Comparison of ENCODE assay signal across 2 cellular contexts in the genomic region with DNA sequence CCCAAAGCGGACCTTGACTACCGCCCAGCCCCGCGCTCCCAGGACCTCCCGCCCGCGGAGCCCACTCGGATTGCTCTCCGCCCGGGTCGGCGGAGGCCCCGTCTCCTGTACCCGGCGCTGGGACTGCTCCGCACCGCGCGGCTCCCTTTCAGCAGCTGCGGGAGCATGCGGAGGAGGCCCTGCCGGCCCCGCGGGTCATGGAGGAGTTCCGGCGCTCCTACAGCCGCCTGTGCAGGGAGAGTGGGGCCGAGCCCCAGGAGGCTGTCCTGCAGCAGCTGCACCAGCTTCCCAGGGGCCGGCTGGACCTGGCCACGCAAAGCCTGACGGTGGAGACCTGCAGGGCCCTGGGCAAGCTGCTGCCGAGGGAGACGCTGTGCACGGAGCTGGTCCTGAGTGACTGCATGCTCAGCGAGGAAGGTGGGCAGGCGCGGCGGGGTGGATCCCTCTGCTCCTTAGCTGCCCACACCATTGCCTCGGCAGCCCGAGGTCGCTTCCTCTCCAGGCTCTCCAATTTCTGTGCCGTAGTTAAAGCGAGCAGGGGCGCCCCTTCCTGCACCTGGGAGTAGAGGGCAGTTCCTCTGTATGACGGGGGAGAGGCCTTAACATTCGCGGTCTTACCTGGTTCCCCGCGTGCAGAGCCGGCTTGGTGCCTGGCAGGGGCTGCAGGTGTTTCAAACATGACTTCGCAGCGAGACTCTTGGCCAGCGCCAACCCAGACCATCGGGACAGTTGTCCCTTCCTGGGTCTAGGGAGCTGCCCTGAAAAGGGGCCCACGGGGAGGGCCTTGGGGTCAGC.
TF ChIP-seq lines count a peak whose summit lies in the region.

No MANE protein-coding gene starts in this region.

TF ChIP-seq in endothelial cell of umbilical vein, 7 proteins besides CTCF, POLR2A, EP300 and RAD21:
- TF ChIP-seq GATA2 (IDR thresholded peaks at IDR 0.05; ENCODE audit: insufficient read depth, insufficient read length, low read depth, low read length) = no peak
- TF ChIP-seq FOS (IDR thresholded peaks at IDR 0.05; ENCODE audit: borderline replicate concordance, insufficient read depth, low read length) = no peak
- no peak for TF ChIP-seq EZH2 (IDR thresholded peaks at IDR 0.05; ENCODE audit: borderline replicate concordance, low read depth, low read length, severe bottlenecking)
- no peak for TF ChIP-seq JUN (IDR thresholded peaks at IDR 0.05; ENCODE audit: borderline replicate concordance, insufficient read depth, insufficient read length, low read depth)
- TF ChIP-seq MAX (IDR thresholded peaks at IDR 0.05; ENCODE audit: insufficient read depth, insufficient read length) = no peak
- TF ChIP-seq POLR2AphosphoS5 (IDR thresholded peaks at IDR 0.05; ENCODE audit: insufficient read depth, low read depth, low read length) = no peak
- no peak for TF ChIP-seq MYC (IDR thresholded peaks at IDR 0.05; ENCODE audit: low read depth, low read length)
TF ChIP-seq in endothelial cell of umbilical vein: peak in this region for 0.

TF ChIP-seq in neural cell, 6 proteins besides CTCF, POLR2A, EP300 and RAD21:
- TF ChIP-seq MXI1 (conservative IDR thresholded peaks at IDR 0.05; ENCODE audit: poor library complexity, severe bottlenecking) (peak; percentile 66), SMC3 (conservative IDR thresholded peaks at IDR 0.05; ENCODE audit: poor library complexity) (peak; percentile 24), POLR2AphosphoS5 (IDR thresholded peaks at IDR 0.05) (peak; percentile 5), EZH2 (IDR thresholded peaks at IDR 0.05; ENCODE audit: borderline replicate concordance, insufficient read depth, low read length, poor library complexity, severe bottlenecking) (no peak), REST (IDR thresholded peaks at IDR 0.05; ENCODE audit: borderline replicate concordance) (no peak), TAF1 (IDR thresholded peaks at IDR 0.05; ENCODE audit: low read depth) (no peak)
